Comparison of ENCODE assay signal across 11 cellular contexts in the genomic region with DNA sequence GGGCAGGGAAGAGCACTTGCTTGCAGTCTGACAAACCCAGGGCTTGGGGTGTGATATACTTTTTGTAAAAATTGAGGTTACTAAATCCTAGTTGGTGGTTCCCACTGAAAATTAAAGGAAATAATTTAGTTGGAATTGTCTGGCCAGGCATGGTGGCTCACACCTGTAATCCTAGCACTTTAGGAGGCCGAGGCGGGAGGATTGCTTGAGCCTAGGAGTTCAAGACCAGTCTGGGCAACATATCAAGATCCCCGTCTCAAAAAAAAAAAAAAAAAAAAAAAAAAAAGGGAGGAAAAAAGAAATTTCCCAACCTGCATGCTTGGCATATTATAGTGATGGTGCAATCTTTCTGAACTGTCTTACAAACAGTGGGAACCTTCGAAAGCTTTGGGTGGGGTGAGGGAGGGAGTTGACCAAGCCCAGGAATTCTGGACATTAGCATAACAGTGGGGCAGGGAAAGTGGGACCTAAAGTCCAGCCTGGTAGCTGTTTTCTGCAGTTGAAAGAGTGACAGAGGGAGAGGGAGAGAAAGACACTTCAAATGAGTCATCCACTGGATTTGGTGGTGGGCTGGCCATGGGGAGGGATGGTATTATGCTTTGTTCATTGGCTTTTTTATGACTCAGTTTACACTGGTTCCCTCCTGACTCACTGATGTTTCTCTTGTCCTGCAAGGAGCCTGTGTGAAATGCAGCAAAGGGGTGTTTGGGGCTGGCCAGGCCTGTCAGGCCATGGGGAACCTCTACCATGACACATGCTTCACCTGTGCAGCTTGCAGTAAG. TPM values are rescaled to one million over a fixed set of nuclear protein-coding genes. Genes with fewer than 3 reads are reported as not detected.
DNase-seq lines count a peak whose midpoint lies in the region; ATAC-seq and TF ChIP-seq lines count a peak whose summit lies in the region.
"Had no signal": no experiment of that assay in that cellular context is flagged by ENCODE, and none has a peak within 500 bp of the region (broad histone marks: within the 10 kb centered on the region; RNA-seq: fewer than 3 reads in every experiment).

No MANE protein-coding gene starts in this region.

- H3K27me3 Mint-ChIP-seq in chondrocyte (ENCODE audit: low read depth) = no peaks in the 10 kb centered on the region

- H3K36me3 ChIP-seq in HUES6 (ENCODE audit: control insufficient read depth, insufficient read depth, low read length) = 0 out of 2 replicates have a peak, but pooled peaks cover 7% of the 10 kb centered on the region
- H3K36me3 ChIP-seq: ovary had no signal

- H3K4me3 ChIP-seq in HUES6 (ENCODE audit: low read depth, low read length) = no peak overlapping the region
- H3K4me3 ChIP-seq: ovary had no signal

- no peaks in the 10 kb centered on the region for H3K27me3 ChIP-seq in HUES6 (ENCODE audit: control insufficient read depth, insufficient read depth, low read length)
- H3K27me3 ChIP-seq: ovary had no signal

- H3K9me3 ChIP-seq in HUES6 (ENCODE audit: control insufficient read depth, insufficient read depth, low read depth, low read length) = no peaks in the 10 kb centered on the region
- H3K9me3 ChIP-seq: ovary had no signal

- no peak overlapping the region for H3K4me3 Mint-ChIP-seq in chondrocyte (ENCODE audit: unreplicated experiment)

- H3K36me3 Mint-ChIP-seq in chondrocyte (ENCODE audit: low read depth) = no peaks in the 10 kb centered on the region

- H3K27ac Mint-ChIP-seq in chondrocyte (ENCODE audit: unreplicated experiment) = peak overlapping the region; percentile 84

- H3K9me3 Mint-ChIP-seq in chondrocyte (ENCODE audit: low read depth) = no peaks in the 10 kb centered on the region

- no peak overlapping the region for H3K27ac ChIP-seq in HUES6 (ENCODE audit: low read depth, low read length)
- H3K27ac ChIP-seq: ovary had no signal

- H3K4me1 ChIP-seq in HUES6 (ENCODE audit: control insufficient read depth, insufficient read depth, low read length) = peaks cover 38% of the 10 kb centered on the region

- peak; percentile 51 for ATAC-seq in left lobe of liver
- ATAC-seq in HG03565 (IDR thresholded peaks at IDR 0.05; ENCODE audit: unreplicated experiment) = no peak

- peaks cover 26% of the 10 kb centered on the region for H3K4me1 Mint-ChIP-seq in chondrocyte (ENCODE audit: low read depth)

- peak; percentile 87 for DNase-seq in AG08395 (ENCODE audit: low spot score)
- DNase-seq in chondrocyte (ENCODE audit: low spot score) = no peak
- DNase-seq in left lobe of liver (ENCODE audit: low spot score) = no peak
- DNase-seq in NAMALWA (ENCODE audit: low spot score) = no peak
- no peak for DNase-seq in stimulated activated CD4-positive, alpha-beta T cell treated with anti-CD3 and anti-CD28 coated beads, Interleukin-4, amount 100 ng/mL, for 24 hours
- DNase-seq in NCI-H1930 (lab: John Stamatoyannopoulos, UW) = no peak
- DNase-seq: foreskin melanocyte, NCI-H1694 treated with DMSO at 0.1 percent for 48 hours, ovary had no signal

- no peak for TF ChIP-seq CTCF in chondrocyte (IDR thresholded peaks at IDR 0.05)

- H3K9ac ChIP-seq in HUES6 (ENCODE audit: low read length) = peak overlapping the region; percentile 36

RNA-seq across cellular contexts. Expression of gene LIMD1, which starts 41.1 kb away (rescaled TPM):
- total RNA-seq in chondrocyte (20.0 to 32.0 TPM (median 29.6 TPM) in 3 replicates), left lobe of liver (30.7 TPM)

RNA-seq across cellular contexts. Expression of gene SACM1L, which starts 53.5 kb away (rescaled TPM):
- 34.2 to 44.1 TPM (median 34.5 TPM) in 3 replicates for total RNA-seq in chondrocyte
- 19.7 TPM for total RNA-seq in left lobe of liver
